In genomic region chr6:96547654-96548053, GRCh38 we compare ENCODE assay signal across 32 cellular contexts. TPM values are rescaled to one million over a fixed set of nuclear protein-coding genes. Genes with fewer than 3 reads are reported as not detected.
"Had no signal": no experiment of that assay in that cellular context is flagged by ENCODE, and none has a peak within 500 bp of the region (broad histone marks: within the 10 kb centered on the region; RNA-seq: fewer than 3 reads in every experiment).

No MANE protein-coding gene starts in this region.

- DNase-seq: natural killer cell; occipital lobe; ovary; posterior cingulate gyrus; psoas muscle; right cardiac atrium; spleen; stimulated activated CD4-positive, alpha-beta T cell treated with anti-CD3 and anti-CD28 coated beads, Interleukin-12 subunit alpha, Interleukin-12 subunit beta, amount 100 ng/mL, for 4 hours; stimulated activated CD4-positive, alpha-beta T cell treated with anti-CD3 and anti-CD28 coated beads, Interleukin-1b, Interleukin-23, amount 100 ng/mL, for 48 hours; stimulated activated CD4-positive, alpha-beta T cell treated with anti-CD3 and anti-CD28 coated beads, Interleukin-4, amount 100 ng/mL, for 1 hour; stimulated activated CD4-positive, alpha-beta T cell treated with anti-CD3 and anti-CD28 coated beads, Interleukin-4, amount 100 ng/mL, for 4 hours; stimulated activated CD8-positive, alpha-beta memory T cell treated with anti-CD3 and anti-CD28 coated beads, Interleukin-4, amount 100 ng/mL, for 48 hours; stimulated activated naive CD4-positive, alpha-beta T cell; stimulated activated naive CD8-positive, alpha-beta T cell treated with anti-CD3 and anti-CD28 coated beads, Interleukin-15, amount 100 ng/mL, for 72 hours; stimulated activated naive CD8-positive, alpha-beta T cell treated with anti-CD3 and anti-CD28 coated beads, Interleukin-15, Interleukin-2, amounts not matched to agents 100 U/mL and 50 U/mL, for 24 hours; substantia nigra; testis; tibial artery; transverse colon; upper lobe of right lung; uterus had no signal

- H3K79me2 ChIP-seq: parathyroid adenoma had no signal

- H3K4me3 ChIP-seq: neural progenitor cell, ovary, psoas muscle, skin epidermis, smooth muscle cell, spleen, suprapubic skin, testis, tibial artery, transverse colon, upper lobe of right lung, uterus had no signal

- H3K4me2 ChIP-seq: neural progenitor cell, smooth muscle cell had no signal

- H3K9ac ChIP-seq: neural progenitor cell, parathyroid adenoma had no signal

- H3K27me3 ChIP-seq: neural progenitor cell, ovary, spleen, suprapubic skin, testis, tibial artery, transverse colon, upper lobe of right lung, uterus had no signal

- ATAC-seq: natural killer cell; psoas muscle; right cardiac atrium; sciatic nerve; stimulated activated memory B cell treated with anti-CD40 and anti-IgM and Interleukin-4, amounts not matched to agents 10 μg/mL and 1 μg/mL and 100 μg/mL, for 72 hours; stimulated activated naive CD8-positive, alpha-beta T cell treated with anti-CD3 and anti-CD28 coated beads, Interleukin-15, amount 100 ng/mL, for 72 hours; stimulated activated naive CD8-positive, alpha-beta T cell treated with anti-CD3 and anti-CD28 coated beads, Interleukin-15, Interleukin-2, amounts not matched to agents 100 U/mL and 50 U/mL, for 24 hours; upper lobe of right lung had no signal

- H3K27ac ChIP-seq: neural progenitor cell, ovary, parathyroid adenoma, psoas muscle, skin epidermis, spleen, suprapubic skin, testis, tibial artery, transverse colon, upper lobe of right lung, uterus had no signal

- H3K36me3 ChIP-seq: ovary, uterus had no signal

- H3K9me3 ChIP-seq: ovary, psoas muscle, spleen, suprapubic skin, testis, tibial artery, transverse colon, upper lobe of right lung, uterus had no signal

- H2AFZ ChIP-seq: neural progenitor cell, parathyroid adenoma had no signal

- H3K4me1 ChIP-seq: neural progenitor cell, parathyroid adenoma, psoas muscle, spleen, suprapubic skin, testis, transverse colon, upper lobe of right lung, uterus had no signal

RNA-seq across cellular contexts. Expression of gene FHL5, which starts 15.3 kb away (rescaled TPM):
- total RNA-seq: natural killer cell, osteoblast, progenitor cell of endocrine pancreas, renal cortical epithelial cell, smooth muscle cell had no signal
- polyA plus RNA-seq: neural cell, smooth muscle cell had no signal
